ENCODE assay signal across 28 cellular contexts in genomic region chr2:66805136-66805535, GRCh38.
DNase-seq lines count a peak whose midpoint lies in the region; ATAC-seq, FAIRE-seq and TF ChIP-seq lines count a peak whose summit lies in the region.
"Had no signal": no experiment of that assay in that cellular context is flagged by ENCODE, and none has a peak within 500 bp of the region (broad histone marks: within the 10 kb centered on the region; RNA-seq: fewer than 3 reads in every experiment).

No MANE protein-coding gene starts in this region.

- no peak overlapping the region for H3K27ac ChIP-seq in GM23338 (ENCODE audit: low read depth)
- no peak overlapping the region for H3K27ac ChIP-seq in mesendoderm (ENCODE audit: low read depth, low read length)
- H3K27ac ChIP-seq: A549, KMS-11, suprapubic skin, vagina had no signal

- DNase-seq in GM23338 (ENCODE audit: low spot score): peak; percentile 38
- DNase-seq in bronchial epithelial cell (ENCODE audit: low read depth): no peak
- DNase-seq in mesendoderm: peak; percentile 21
- DNase-seq in renal cortical epithelial cell (ENCODE audit: low read depth): peak; percentile 1
- DNase-seq in SKM-1 (lab: John Stamatoyannopoulos, UW; ENCODE audit: unreplicated experiment): no peak
- DNase-seq in NCI-H2227 (lab: John Stamatoyannopoulos, UW; ENCODE audit: unreplicated experiment): no peak
- no peak for DNase-seq in activated gamma-delta T cell (lab: John Stamatoyannopoulos, UW)
- DNase-seq in T-helper 2 cell: no peak
- DNase-seq: activated CD4-positive, alpha-beta memory T cell treated with anti-CD3 and anti-CD28 coated beads, Interleukin-2, amount 10 ng/mL, durations not matched to agents 7 days and 5 days; activated effector memory CD4-positive, alpha-beta T cell treated with Interleukin-2 at 50 U/mL for 16 hours; cortex of kidney; DMS53; GF-D8; kidney; mammary epithelial cell; NCI-H1436; NCI-H510A treated with DMSO at 0.1 percent for 48 hours; NK-92 treated with Interleukin-12 subunit alpha and Interleukin-12 subunit beta, amount 100 ng/mL, for 24 hours; Peyer's patch; small intestine; stimulated activated CD4-positive, alpha-beta T cell treated with anti-CD3 and anti-CD28 coated beads, Interleukin-4, amount 100 ng/mL, for 1 hour; T-cell had no signal

- no peak overlapping the region for H3K9ac ChIP-seq in mesendoderm (ENCODE audit: low read length)
- H3K9ac ChIP-seq: KMS-11 had no signal

- peak overlapping the region; percentile 37; the same call in 1 of the 2 replicates for H3K27ac Mint-ChIP-seq in GM23338
- H3K27ac Mint-ChIP-seq: activated CD4-positive, alpha-beta memory T cell treated with anti-CD3 and anti-CD28 coated beads, Interleukin-2, amount 10 ng/mL, durations not matched to agents 7 days and 5 days; stimulated activated memory B cell treated with anti-CD40 and anti-IgM and Interleukin-4, amounts not matched to agents 10 μg/mL and 1 μg/mL and 100 μg/mL, for 72 hours; T-cell had no signal

- no peak overlapping the region for H3K4ac ChIP-seq in mesendoderm (ENCODE audit: low read depth, low read length)

- no peaks in the 10 kb centered on the region for H3K36me3 Mint-ChIP-seq in GM23338 (ENCODE audit: low read depth)
- H3K36me3 Mint-ChIP-seq: stimulated activated memory B cell treated with anti-CD40 and anti-IgM and Interleukin-4, amounts not matched to agents 10 μg/mL and 1 μg/mL and 100 μg/mL, for 72 hours; T-cell had no signal

- H3K9me2 ChIP-seq in GM23338 (ENCODE audit: insufficient read depth): no peaks in the 10 kb centered on the region

- H3K4me3 ChIP-seq in GM23338: no peak overlapping the region
- no peak overlapping the region for H3K4me3 ChIP-seq in bronchial epithelial cell (ENCODE audit: low read depth, low read length)
- no peak overlapping the region for H3K4me3 ChIP-seq in mesendoderm (ENCODE audit: low read length)
- H3K4me3 ChIP-seq: A549, Peyer's patch, suprapubic skin, vagina had no signal

- H2AK5ac ChIP-seq in mesendoderm (ENCODE audit: low read length): no peak overlapping the region

- no peak for TF ChIP-seq CTCF in GM23338 (conservative IDR thresholded peaks at IDR 0.05; ENCODE audit: low read depth in 2 of 2)
- TF ChIP-seq CTCF in bronchial epithelial cell (IDR thresholded peaks at IDR 0.05; ENCODE audit: insufficient read depth, low read length, severe bottlenecking): no peak

- H3K9me3 Mint-ChIP-seq in GM23338: no peaks in the 10 kb centered on the region
- H3K9me3 Mint-ChIP-seq: activated CD4-positive, alpha-beta memory T cell treated with anti-CD3 and anti-CD28 coated beads, Interleukin-2, amount 10 ng/mL, durations not matched to agents 7 days and 5 days; stimulated activated memory B cell treated with anti-CD40 and anti-IgM and Interleukin-4, amounts not matched to agents 10 μg/mL and 1 μg/mL and 100 μg/mL, for 72 hours had no signal

- H3K27me3 ChIP-seq in GM23338 (ENCODE audit: insufficient read depth): no peaks in the 10 kb centered on the region
- H3K27me3 ChIP-seq in bronchial epithelial cell (ENCODE audit: control insufficient read depth, insufficient read depth, low read length): no peaks in the 10 kb centered on the region
- H3K27me3 ChIP-seq in mesendoderm (ENCODE audit: insufficient read depth, low read length, poor library complexity): no peaks in the 10 kb centered on the region
- H3K27me3 ChIP-seq: Peyer's patch, suprapubic skin, vagina had no signal

- peak; percentile 78 for ATAC-seq in GM23338
- ATAC-seq: A549; stimulated activated memory B cell treated with anti-CD40 and anti-IgM and Interleukin-4, amounts not matched to agents 10 μg/mL and 1 μg/mL and 100 μg/mL, for 72 hours; T-cell had no signal

- FAIRE-seq in bronchial epithelial cell (lab: Jason Lieb, UNC): peak; percentile 50
- FAIRE-seq: A549, H54, kidney, small intestine had no signal

- no peak overlapping the region for H4K5ac ChIP-seq in mesendoderm (ENCODE audit: low read length)

- no peaks in the 10 kb centered on the region for H4K20me1 ChIP-seq in GM23338 (replicated peaks; ENCODE audit: insufficient read depth)

- H2BK120ac ChIP-seq in mesendoderm (ENCODE audit: low read depth, low read length): no peak overlapping the region

- H3K23ac ChIP-seq in mesendoderm (ENCODE audit: low read length): no peak overlapping the region

- no peaks in the 10 kb centered on the region for H3K79me1 ChIP-seq in mesendoderm (ENCODE audit: low read length)

- H3K79me2 ChIP-seq in GM23338 (replicated peaks; ENCODE audit: insufficient read depth) (no peaks in the 10 kb centered on the region), mesendoderm (ENCODE audit: control insufficient read depth, insufficient read depth, low read length) (no peaks in the 10 kb centered on the region)

- no peak overlapping the region for H3K18ac ChIP-seq in mesendoderm (ENCODE audit: low read length)

- H3F3A ChIP-seq in GM23338 (replicated peaks; ENCODE audit: low read depth): no peaks in the 10 kb centered on the region

- H3K36me3 ChIP-seq in GM23338 (ENCODE audit: insufficient read depth) (no peaks in the 10 kb centered on the region), bronchial epithelial cell (ENCODE audit: control insufficient read depth, insufficient read depth, low read length) (no peaks in the 10 kb centered on the region), mesendoderm (ENCODE audit: control insufficient read depth, insufficient read depth, low read length) (no peaks in the 10 kb centered on the region)
- H3K36me3 ChIP-seq: Peyer's patch, suprapubic skin, vagina had no signal

- no peaks in the 10 kb centered on the region for H3K27me3 Mint-ChIP-seq in GM23338 (ENCODE audit: insufficient read depth, low read depth, poor library complexity)
- H3K27me3 Mint-ChIP-seq: activated CD4-positive, alpha-beta memory T cell treated with anti-CD3 and anti-CD28 coated beads, Interleukin-2, amount 10 ng/mL, durations not matched to agents 7 days and 5 days had no signal

- H3K4me2 ChIP-seq in GM23338: no peak overlapping the region
- H3K4me2 ChIP-seq in mesendoderm (ENCODE audit: low read length): no peak overlapping the region
- H3K4me2 ChIP-seq: A549, KMS-11 had no signal

- H2BK15ac ChIP-seq in mesendoderm (replicated peaks; ENCODE audit: low read depth): no peak overlapping the region

- no CpG with 5 or more reads among the region's 6 CpGs for WGBS in mesendoderm (ENCODE audit: extremely low coverage, insufficient coverage, low lambda C conversion rate)

- H3K56ac ChIP-seq in mesendoderm (ENCODE audit: low read length): no peak overlapping the region

- no peak overlapping the region for H3K4me3 Mint-ChIP-seq in GM23338
- H3K4me3 Mint-ChIP-seq: activated CD4-positive, alpha-beta memory T cell treated with anti-CD3 and anti-CD28 coated beads, Interleukin-2, amount 10 ng/mL, durations not matched to agents 7 days and 5 days; stimulated activated memory B cell treated with anti-CD40 and anti-IgM and Interleukin-4, amounts not matched to agents 10 μg/mL and 1 μg/mL and 100 μg/mL, for 72 hours; T-cell had no signal

- H2AFZ ChIP-seq in GM23338: peak overlapping the region; percentile 6; the same call in 1 of the 2 replicates

- H3K4me1 ChIP-seq in GM23338 (ENCODE audit: insufficient read depth) (peaks cover 10% of the 10 kb centered on the region), mesendoderm (ENCODE audit: control insufficient read depth, low read depth, low read length) (no peaks in the 10 kb centered on the region)
- H3K4me1 ChIP-seq: A549, Peyer's patch, suprapubic skin, vagina had no signal

- H2BK5ac ChIP-seq in mesendoderm (ENCODE audit: low read length): no peak overlapping the region

- peaks cover 13% of the 10 kb centered on the region; the same call in 2 of the 3 replicates for H3K4me1 Mint-ChIP-seq in GM23338
- H3K4me1 Mint-ChIP-seq: activated CD4-positive, alpha-beta memory T cell treated with anti-CD3 and anti-CD28 coated beads, Interleukin-2, amount 10 ng/mL, durations not matched to agents 7 days and 5 days; stimulated activated memory B cell treated with anti-CD40 and anti-IgM and Interleukin-4, amounts not matched to agents 10 μg/mL and 1 μg/mL and 100 μg/mL, for 72 hours; T-cell had no signal

- H4K8ac ChIP-seq in mesendoderm (ENCODE audit: low read depth, low read length): no peak overlapping the region

TF ChIP-seq in GM23338, 12 proteins besides CTCF, POLR2A, EP300 and RAD21 (continues in another document):
- TF ChIP-seq ZNF114 (CRISPR knock-in tag; IDR thresholded peaks at IDR 0.05): no peak
- TF ChIP-seq NANOG (IDR thresholded peaks at IDR 0.05; ENCODE audit: borderline replicate concordance): no peak

Comparison
In these comparisons a context has a peak if more than half of its experiments do, and no peak if none do; other contexts are left out.
1. DNase-seq: peak in GM23338 (single experiment), mesendoderm (single experiment) and renal cortical epithelial cell (single experiment); none in bronchial epithelial cell (single experiment), SKM-1 (single experiment), NCI-H2227 (single experiment), activated gamma-delta T cell (single experiment) and T-helper 2 cell (0 of 5).